Comparison of ENCODE assay signal across 10 cellular contexts in genomic region chr20:50690979-50691584, GRCh38. TPM values are rescaled to one million over a fixed set of nuclear protein-coding genes. Genes with fewer than 3 reads are reported as not detected.
DNase-seq lines count a peak whose midpoint lies in the region; ATAC-seq and TF ChIP-seq lines count a peak whose summit lies in the region.
"Had no signal": no experiment of that assay in that cellular context is flagged by ENCODE, and none has a peak within 500 bp of the region (broad histone marks: within the 10 kb centered on the region; RNA-seq: fewer than 3 reads in every experiment).

Gene RIPOR3, minus strand, starts transcription at chr20:50691542. Its CDS starts 414 bp downstream, at chr20:50691128.

- no peaks in the 10 kb centered on the region for H3K36me3 ChIP-seq in right lobe of liver

- TF ChIP-seq CTCF in choroid plexus epithelial cell (conservative IDR thresholded peaks at IDR 0.05; ENCODE audit: low read depth, low read length) (no peak), right lobe of liver (IDR thresholded peaks at IDR 0.05) (no peak), subcutaneous adipose tissue (IDR thresholded peaks at IDR 0.05; ENCODE audit: low read depth) (no peak)

- H3K9me3 ChIP-seq in right lobe of liver = no peaks in the 10 kb centered on the region

- no peaks in the 10 kb centered on the region for H3K27me3 ChIP-seq in right lobe of liver

- intact Hi-C loops in right lobe of liver (cut with DNase I) = no loop called here

- ATAC-seq in right lobe of liver = peak; percentile 47 to 75 (median 54)
- no peak for ATAC-seq in GM21515 (IDR thresholded peaks at IDR 0.05; ENCODE audit: unreplicated experiment)

- TF ChIP-seq POLR2A in right lobe of liver (IDR thresholded peaks at IDR 0.05) = no peak

- peak within 1 kb of the TSS; percentile 28 to 40 (median 31) for H3K27ac ChIP-seq in right lobe of liver
- H3K27ac ChIP-seq: 22Rv1, HL-60 had no signal

- DNase-seq in DMS53 (lab: John Stamatoyannopoulos, UW) (peak; percentile 44), DMS53 treated with DMSO at 0.1 percent for 48 hours (lab: John Stamatoyannopoulos, UW; ENCODE audit: unreplicated experiment) (no peak), choroid plexus epithelial cell (ENCODE audit: low read depth) (peak; percentile 76), right lobe of liver (peak in 1 of 3 donors; percentile 42), D341Med (ENCODE audit: low spot score) (no peak)
- no peak for DNase-seq in activated CD4-positive, alpha-beta T cell treated with anti-CD3 and anti-CD28 coated beads, Interleukin-2, amount 50 U/mL, for 4 hours

- 18% methylated on average over 4 of the region's 32 CpGs for WGBS in right lobe of liver (ENCODE audit: insufficient coverage, low coverage, low lambda C conversion rate, missing lambda C conversion rate)

- peaks cover 0 to 4% (median 0%) of the 10 kb centered on the region in 4 donors for H3K4me1 ChIP-seq in right lobe of liver

- peak within 1 kb of the TSS; percentile 80 for H3K4me3 ChIP-seq in choroid plexus epithelial cell (ENCODE audit: low read depth, low read length)
- H3K4me3 ChIP-seq in right lobe of liver = peak within 1 kb of the TSS; percentile 12 to 41 (median 35)

RNA-seq across cellular contexts. Expression of gene RIPOR3, which starts in this region (rescaled TPM):
- total RNA-seq in right lobe of liver (10 to 100 TPM in 2 of 6 experiments, 1 to 10 TPM in 4; 4.8 to 13.8 (median 8.9) TPM), subcutaneous adipose tissue (10 to 100 TPM in 3 of 4 donors, 1 to 10 TPM in 1; 8.8 to 63.0 (median 37.3) TPM)

Comparison
In these comparisons a context has a peak if more than half of its experiments do, and no peak if none do; other contexts are left out.
1. DNase-seq: peak in DMS53 (single experiment) and choroid plexus epithelial cell (single experiment); none in DMS53 treated with DMSO at 0.1 percent for 48 hours (single experiment), activated CD4-positive, alpha-beta T cell treated with anti-CD3 and anti-CD28 coated beads, Interleukin-2, amount 50 U/mL, for 4 hours (0 of 2) and D341Med (single experiment).